ENCODE assay signal across 1 cellular context in the genomic region with DNA sequence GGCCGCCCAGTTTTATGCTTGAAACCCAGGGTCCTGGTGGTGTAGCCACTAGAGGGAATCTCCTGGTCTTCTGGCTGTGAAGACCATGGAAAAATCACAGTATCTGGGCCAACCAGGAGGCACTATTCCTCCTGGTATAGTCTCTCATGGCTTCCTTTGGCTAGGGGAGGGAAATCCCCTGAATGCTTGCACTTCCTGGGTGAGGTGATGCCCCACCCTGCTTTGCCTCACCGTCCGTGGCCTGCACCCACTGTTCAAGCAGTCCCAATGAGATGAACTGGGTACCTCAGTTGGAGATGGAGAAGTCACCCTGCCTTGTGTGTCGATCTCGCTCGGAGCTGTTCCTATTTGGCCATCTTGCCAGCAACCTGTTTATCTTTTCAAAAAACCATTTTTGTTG.
TF ChIP-seq lines count a peak whose summit lies in the region.

No MANE protein-coding gene starts in this region.

TF ChIP-seq in GM12878, 131 proteins besides CTCF, POLR2A, EP300 and RAD21 (continued from another document):
- TF ChIP-seq, protein P1, sequence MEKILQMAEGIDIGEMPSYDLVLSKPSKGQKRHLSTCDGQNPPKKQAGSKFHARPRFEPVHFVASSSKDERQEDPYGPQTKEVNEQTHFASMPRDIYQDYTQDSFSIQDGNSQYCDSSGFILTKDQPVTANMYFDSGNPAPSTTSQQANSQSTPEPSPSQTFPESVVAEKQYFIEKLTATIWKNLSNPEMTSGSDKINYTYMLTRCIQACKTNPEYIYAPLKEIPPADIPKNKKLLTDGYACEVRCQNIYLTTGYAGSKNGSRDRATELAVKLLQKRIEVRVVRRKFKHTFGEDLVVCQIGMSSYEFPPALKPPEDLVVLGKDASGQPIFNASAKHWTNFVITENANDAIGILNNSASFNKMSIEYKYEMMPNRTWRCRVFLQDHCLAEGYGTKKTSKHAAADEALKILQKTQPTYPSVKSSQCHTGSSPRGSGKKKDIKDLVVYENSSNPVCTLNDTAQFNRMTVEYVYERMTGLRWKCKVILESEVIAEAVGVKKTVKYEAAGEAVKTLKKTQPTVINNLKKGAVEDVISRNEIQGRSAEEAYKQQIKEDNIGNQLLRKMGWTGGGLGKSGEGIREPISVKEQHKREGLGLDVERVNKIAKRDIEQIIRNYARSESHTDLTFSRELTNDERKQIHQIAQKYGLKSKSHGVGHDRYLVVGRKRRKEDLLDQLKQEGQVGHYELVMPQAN (conservative IDR thresholded peaks at IDR 0.05): no peak
- TF ChIP-seq RUNX3 (IDR thresholded peaks at IDR 0.05; ENCODE audit: low read length): no peak
- no peak for TF ChIP-seq IKZF1 (conservative IDR thresholded peaks at IDR 0.05)
- TF ChIP-seq RFX5 (IDR thresholded peaks at IDR 0.05; ENCODE audit: low read depth, low read length): no peak
- no peak for TF ChIP-seq JUND (IDR thresholded peaks at IDR 0.05; ENCODE audit: low read depth, low read length)
- TF ChIP-seq, protein P2, sequence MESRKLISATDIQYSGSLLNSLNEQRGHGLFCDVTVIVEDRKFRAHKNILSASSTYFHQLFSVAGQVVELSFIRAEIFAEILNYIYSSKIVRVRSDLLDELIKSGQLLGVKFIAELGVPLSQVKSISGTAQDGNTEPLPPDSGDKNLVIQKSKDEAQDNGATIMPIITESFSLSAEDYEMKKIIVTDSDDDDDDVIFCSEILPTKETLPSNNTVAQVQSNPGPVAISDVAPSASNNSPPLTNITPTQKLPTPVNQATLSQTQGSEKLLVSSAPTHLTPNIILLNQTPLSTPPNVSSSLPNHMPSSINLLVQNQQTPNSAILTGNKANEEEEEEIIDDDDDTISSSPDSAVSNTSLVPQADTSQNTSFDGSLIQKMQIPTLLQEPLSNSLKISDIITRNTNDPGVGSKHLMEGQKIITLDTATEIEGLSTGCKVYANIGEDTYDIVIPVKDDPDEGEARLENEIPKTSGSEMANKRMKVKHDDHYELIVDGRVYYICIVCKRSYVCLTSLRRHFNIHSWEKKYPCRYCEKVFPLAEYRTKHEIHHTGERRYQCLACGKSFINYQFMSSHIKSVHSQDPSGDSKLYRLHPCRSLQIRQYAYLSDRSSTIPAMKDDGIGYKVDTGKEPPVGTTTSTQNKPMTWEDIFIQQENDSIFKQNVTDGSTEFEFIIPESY (IDR thresholded peaks at IDR 0.05): no peak
- TF ChIP-seq SPI1 (IDR thresholded peaks at IDR 0.05; ENCODE audit: borderline replicate concordance, insufficient read depth, low read depth, low read length): no peak
- TF ChIP-seq SRF (IDR thresholded peaks at IDR 0.05; ENCODE audit: low read depth in 2 of 2, low read length in 2 of 2): no peak
- no peak for TF ChIP-seq CEBPB (IDR thresholded peaks at IDR 0.05; ENCODE audit: borderline replicate concordance in 1 of 2, low read depth in 2 of 2, low read length in 2 of 2)
- TF ChIP-seq TAF1 (IDR thresholded peaks at IDR 0.05; ENCODE audit: borderline replicate concordance, low read depth, low read length): no peak
- TF ChIP-seq RAD51 (IDR thresholded peaks at IDR 0.05): no peak
- TF ChIP-seq RCOR1 (conservative IDR thresholded peaks at IDR 0.05; ENCODE audit: low read depth, low read length): no peak
- no peak for TF ChIP-seq SMAD5 (IDR thresholded peaks at IDR 0.05; ENCODE audit: low read depth)
- TF ChIP-seq ZBED1 (IDR thresholded peaks at IDR 0.05; ENCODE audit: borderline replicate concordance): no peak
- no peak for TF ChIP-seq RB1 (IDR thresholded peaks at IDR 0.05; ENCODE audit: borderline replicate concordance)
- TF ChIP-seq STAT3 (IDR thresholded peaks at IDR 0.05; ENCODE audit: low read depth, low read length): no peak
TF ChIP-seq in GM12878: peak in this region for 0.
